1 cellular context compared by ENCODE assay signal in genomic region chr5:55712023-55712859, GRCh38.
A peak's percentile ranks its signal among the peaks of the same experiment; 100 is the strongest.
TF ChIP-seq lines count a peak whose summit lies in the region.

TSS of gene SLC38A9 (minus strand) at chr5:55712324. CDS start at chr5:55697958, 14,366 bp downstream.

TF ChIP-seq in HepG2, 621 proteins besides CTCF, POLR2A, EP300 and RAD21 (continued from another document and continues in another):
- TF ChIP-seq NR0B2 (CRISPR knock-in tag; IDR thresholded peaks at IDR 0.05), result no peak
- TF ChIP-seq ZNF530 (CRISPR knock-in tag; IDR thresholded peaks at IDR 0.05; ENCODE audit: low read depth), result no peak
- TF ChIP-seq ZFP36L2 (CRISPR knock-in tag; IDR thresholded peaks at IDR 0.05), result no peak
- TF ChIP-seq ZNF282 (IDR thresholded peaks at IDR 0.05; ENCODE audit: partially characterized antibody), result no peak
- TF ChIP-seq CHD4 (IDR thresholded peaks at IDR 0.05; ENCODE audit: borderline replicate concordance, low read length), result no peak
- peak; percentile 72; the same call in 1 of the 2 replicates for TF ChIP-seq ERF (CRISPR knock-in tag; IDR thresholded peaks at IDR 0.05)
- TF ChIP-seq ZNF329 (CRISPR knock-in tag; IDR thresholded peaks at IDR 0.05; ENCODE audit: low read depth), result no peak
- peak; percentile 59; the same call in 1 of the 2 replicates for TF ChIP-seq PHF21A (CRISPR knock-in tag; IDR thresholded peaks at IDR 0.05)
- no peak for TF ChIP-seq DNMT1 (CRISPR knock-in tag; IDR thresholded peaks at IDR 0.05)
- 0 out of 2 replicates have a peak, but pooled peaks have one; percentile 25 for TF ChIP-seq ZNF768 (CRISPR knock-in tag; IDR thresholded peaks at IDR 0.05)
- TF ChIP-seq ZNF674 (CRISPR knock-in tag; IDR thresholded peaks at IDR 0.05; ENCODE audit: low read depth), result no peak
- 0 out of 2 replicates have a peak, but pooled peaks have one; percentile 46 for TF ChIP-seq ARNT2 (CRISPR knock-in tag; IDR thresholded peaks at IDR 0.05; ENCODE audit: low read depth)
- TF ChIP-seq ZNF143 (CRISPR knock-in tag; IDR thresholded peaks at IDR 0.05), result peak; percentile 99
- TF ChIP-seq NR2F1 (CRISPR knock-in tag; IDR thresholded peaks at IDR 0.05), result no peak
- peak; percentile 51; the same call in 1 of the 2 replicates for TF ChIP-seq HMGXB3 (CRISPR knock-in tag; IDR thresholded peaks at IDR 0.05; ENCODE audit: borderline replicate concordance)
- no peak for TF ChIP-seq SRSF9 (IDR thresholded peaks at IDR 0.05; ENCODE audit: borderline replicate concordance, insufficient read depth, low read depth, low read length, poor library complexity, severe bottlenecking)
- TF ChIP-seq HNF1A (IDR thresholded peaks at IDR 0.05; ENCODE audit: low read depth), result no peak
- no peak for TF ChIP-seq HNF1A (CRISPR knock-in tag; IDR thresholded peaks at IDR 0.05; ENCODE audit: borderline replicate concordance)
- TF ChIP-seq CBFB (CRISPR knock-in tag; IDR thresholded peaks at IDR 0.05), result peak; percentile 22; the same call in 1 of the 2 replicates
- peak; percentile 95 for TF ChIP-seq ELF1 (CRISPR knock-in tag; IDR thresholded peaks at IDR 0.05)
- no peak for TF ChIP-seq TRIM22 (IDR thresholded peaks at IDR 0.05)
- TF ChIP-seq ZNF547 (CRISPR knock-in tag; IDR thresholded peaks at IDR 0.05), result peak; percentile 65; the same call in 1 of the 2 replicates
- peak; percentile 24; the same call in 1 of the 2 replicates for TF ChIP-seq ZFP1 (CRISPR knock-in tag; IDR thresholded peaks at IDR 0.05)
- no peak for TF ChIP-seq ZKSCAN1 (IDR thresholded peaks at IDR 0.05; ENCODE audit: low read length)
- 0 out of 2 replicates have a peak, but pooled peaks have one; percentile 39 for TF ChIP-seq ZNF576 (CRISPR knock-in tag; IDR thresholded peaks at IDR 0.05)
- no peak for TF ChIP-seq ZNF441 (CRISPR knock-in tag; IDR thresholded peaks at IDR 0.05; ENCODE audit: borderline replicate concordance)
- peak; percentile 48; the same call in 1 of the 2 replicates for TF ChIP-seq AHDC1 (CRISPR knock-in tag; IDR thresholded peaks at IDR 0.05; ENCODE audit: borderline replicate concordance)
- no peak for TF ChIP-seq HNRNPK (IDR thresholded peaks at IDR 0.05; ENCODE audit: low read depth, low read length, poor library complexity, severe bottlenecking)
- no peak for TF ChIP-seq ZBTB44 (CRISPR knock-in tag; IDR thresholded peaks at IDR 0.05)
- no peak for TF ChIP-seq ZNF747 (CRISPR knock-in tag; IDR thresholded peaks at IDR 0.05; ENCODE audit: borderline replicate concordance)
- no peak for TF ChIP-seq ATAD3A (CRISPR knock-in tag; IDR thresholded peaks at IDR 0.05)
- no peak for TF ChIP-seq BRD4 (CRISPR knock-in tag; IDR thresholded peaks at IDR 0.05)
- peak; percentile 40; the same call in 1 of the 2 replicates for TF ChIP-seq MXD1 (CRISPR knock-in tag; IDR thresholded peaks at IDR 0.05)
- TF ChIP-seq ZBTB8A (CRISPR knock-in tag; IDR thresholded peaks at IDR 0.05; ENCODE audit: borderline replicate concordance, low read depth), result no peak
- 0 out of 4 replicates have a peak, but pooled peaks of 1 of the 2 experiments have one; percentile 33 for TF ChIP-seq REST (IDR thresholded peaks at IDR 0.05; ENCODE audit: borderline replicate concordance in 1 of 2, low read depth in 1 of 2, low read length in 2 of 2)
- no peak for TF ChIP-seq ZNF337 (CRISPR knock-in tag; IDR thresholded peaks at IDR 0.05; ENCODE audit: borderline replicate concordance, low read depth)
